8 cellular contexts compared by ENCODE assay signal in the genomic region with DNA sequence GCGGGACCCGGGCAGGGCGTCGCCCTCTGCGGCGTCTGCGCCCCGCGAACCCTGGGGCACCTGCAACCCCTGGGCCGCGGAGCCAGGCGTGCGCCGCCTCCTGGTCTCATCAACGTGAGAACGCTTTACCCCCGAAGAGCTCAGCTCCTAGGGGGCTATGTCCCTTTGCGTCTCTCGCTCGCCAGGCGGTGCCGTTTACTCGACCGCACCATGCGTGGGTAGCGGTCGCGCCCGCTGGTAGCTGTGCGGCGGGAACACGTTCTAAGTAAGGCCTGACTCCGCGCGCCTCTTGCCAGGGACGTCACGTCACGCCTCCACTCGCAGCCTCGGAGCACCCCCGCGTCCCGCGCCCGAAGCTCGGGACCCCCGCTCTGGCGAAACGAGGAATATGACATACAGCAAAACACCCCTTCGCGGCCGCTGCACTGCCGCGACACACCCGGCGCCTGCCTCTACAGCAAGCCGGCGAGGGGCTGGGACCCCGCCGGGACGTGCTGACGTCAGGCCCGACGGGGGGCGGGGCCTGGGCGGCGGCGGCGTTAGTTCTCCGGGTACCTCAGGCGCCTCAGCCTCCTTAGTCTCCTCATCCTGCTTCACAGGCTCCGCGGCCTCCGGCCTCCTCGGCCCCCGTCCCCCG. TPM values are rescaled to one million over a fixed set of nuclear protein-coding genes. Genes with fewer than 3 reads are reported as not detected.
DNase-seq lines count a peak whose midpoint lies in the region; ATAC-seq and TF ChIP-seq lines count a peak whose summit lies in the region.

A gene with protein sequence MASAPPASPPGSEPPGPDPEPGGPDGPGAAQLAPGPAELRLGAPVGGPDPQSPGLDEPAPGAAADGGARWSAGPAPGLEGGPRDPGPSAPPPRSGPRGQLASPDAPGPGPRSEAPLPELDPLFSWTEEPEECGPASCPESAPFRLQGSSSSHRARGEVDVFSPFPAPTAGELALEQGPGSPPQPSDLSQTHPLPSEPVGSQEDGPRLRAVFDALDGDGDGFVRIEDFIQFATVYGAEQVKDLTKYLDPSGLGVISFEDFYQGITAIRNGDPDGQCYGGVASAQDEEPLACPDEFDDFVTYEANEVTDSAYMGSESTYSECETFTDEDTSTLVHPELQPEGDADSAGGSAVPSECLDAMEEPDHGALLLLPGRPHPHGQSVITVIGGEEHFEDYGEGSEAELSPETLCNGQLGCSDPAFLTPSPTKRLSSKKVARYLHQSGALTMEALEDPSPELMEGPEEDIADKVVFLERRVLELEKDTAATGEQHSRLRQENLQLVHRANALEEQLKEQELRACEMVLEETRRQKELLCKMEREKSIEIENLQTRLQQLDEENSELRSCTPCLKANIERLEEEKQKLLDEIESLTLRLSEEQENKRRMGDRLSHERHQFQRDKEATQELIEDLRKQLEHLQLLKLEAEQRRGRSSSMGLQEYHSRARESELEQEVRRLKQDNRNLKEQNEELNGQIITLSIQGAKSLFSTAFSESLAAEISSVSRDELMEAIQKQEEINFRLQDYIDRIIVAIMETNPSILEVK (plus strand): TSS at position 568 of the 637 bp plus-strand sequence. CDS start 358 bp downstream, outside the sequence.

- peak within 1 kb of the TSS; percentile 82 for H3K4me3 ChIP-seq in GM12875 (ENCODE audit: low read depth, low read length)
- peak within 1 kb of the TSS; percentile 76 to 81 for H3K4me3 ChIP-seq in ascending aorta
- peak within 1 kb of the TSS; percentile 74 for H3K4me3 ChIP-seq in retinal pigment epithelial cell (ENCODE audit: low read length)

- peak; percentile 50; the same call in 1 of the 2 replicates for TF ChIP-seq CTCF in GM12875 (IDR thresholded peaks at IDR 0.05; ENCODE audit: borderline replicate concordance, insufficient read depth, low read depth, low read length)
- TF ChIP-seq CTCF in ascending aorta (IDR thresholded peaks at IDR 0.05), result peak in 2 of 3 experiments; percentile 5 to 32
- peak; percentile 27 for TF ChIP-seq CTCF in retinal pigment epithelial cell (conservative IDR thresholded peaks at IDR 0.05; ENCODE audit: low read depth, low read length)

- DNase-seq in NCI-H1436 (lab: John Stamatoyannopoulos, UW), result peak; percentile 79
- peak; percentile 88 for DNase-seq in T-helper 2 cell treated with Interferon-gamma antibody and Interleukin-4, amounts not matched to agents 5 μg/mL and 100 μg/mL, for 36 hours (ENCODE audit: low spot score)
- peak; percentile 43 to 88 for DNase-seq in ascending aorta (ENCODE audit: low spot score in 2 of 2)
- peak; percentile 82 for DNase-seq in hepatic stellate cell (ENCODE audit: low spot score)
- peak; percentile 32 for DNase-seq in retinal pigment epithelial cell (ENCODE audit: low read depth)
- no peak for DNase-seq in cortex of kidney (lab: John Stamatoyannopoulos, UW)

- no peaks in the 10 kb centered on the region for H3K9me3 Mint-ChIP-seq in T-helper 2 cell treated with Interferon-gamma antibody and Interleukin-4, amounts not matched to agents 5 μg/mL and 100 μg/mL, for 36 hours

- peak within 1 kb of the TSS; percentile 77 for H3K4me3 Mint-ChIP-seq in T-helper 2 cell treated with Interferon-gamma antibody and Interleukin-4, amounts not matched to agents 5 μg/mL and 100 μg/mL, for 36 hours

- H3K4me1 ChIP-seq in ascending aorta, result peaks cover 0 to 20% of the 10 kb centered on the region in 2 donors

- H3K27ac ChIP-seq in ascending aorta, result peak within 1 kb of the TSS; percentile 95 to 97

- no peaks in the 10 kb centered on the region for H3K36me3 ChIP-seq in ascending aorta

- peaks cover 4% of the 10 kb centered on the region for H3K36me3 Mint-ChIP-seq in T-helper 2 cell treated with Interferon-gamma antibody and Interleukin-4, amounts not matched to agents 5 μg/mL and 100 μg/mL, for 36 hours (ENCODE audit: low read depth)

- H3K27me3 ChIP-seq in ascending aorta, result no peaks in the 10 kb centered on the region

- intact Hi-C loops in ascending aorta (cut with DNase I), result loop anchor here (1.0 kb wide), 2 partner anchors 24 to 73 kb away; a partner anchor contains a TSS

- H3K4me1 Mint-ChIP-seq in T-helper 2 cell treated with Interferon-gamma antibody and Interleukin-4, amounts not matched to agents 5 μg/mL and 100 μg/mL, for 36 hours (ENCODE audit: low read depth), result peaks cover 23% of the 10 kb centered on the region

- H3K9me3 ChIP-seq in ascending aorta, result no peaks in the 10 kb centered on the region

- H3K27me3 Mint-ChIP-seq in T-helper 2 cell treated with Interferon-gamma antibody and Interleukin-4, amounts not matched to agents 5 μg/mL and 100 μg/mL, for 36 hours (ENCODE audit: low read depth), result peaks cover 11% of the 10 kb centered on the region

- ATAC-seq in HG02678 (IDR thresholded peaks at IDR 0.05; ENCODE audit: unreplicated experiment), result peak; percentile 89

- peak within 1 kb of the TSS; percentile 84 for H3K27ac Mint-ChIP-seq in T-helper 2 cell treated with Interferon-gamma antibody and Interleukin-4, amounts not matched to agents 5 μg/mL and 100 μg/mL, for 36 hours

RNA-seq across cellular contexts. Expression of the gene that starts here (rescaled TPM):
- 47.0 TPM for total RNA-seq in ascending aorta
